Comparison of ENCODE assay signal across 28 cellular contexts in the genomic region with DNA sequence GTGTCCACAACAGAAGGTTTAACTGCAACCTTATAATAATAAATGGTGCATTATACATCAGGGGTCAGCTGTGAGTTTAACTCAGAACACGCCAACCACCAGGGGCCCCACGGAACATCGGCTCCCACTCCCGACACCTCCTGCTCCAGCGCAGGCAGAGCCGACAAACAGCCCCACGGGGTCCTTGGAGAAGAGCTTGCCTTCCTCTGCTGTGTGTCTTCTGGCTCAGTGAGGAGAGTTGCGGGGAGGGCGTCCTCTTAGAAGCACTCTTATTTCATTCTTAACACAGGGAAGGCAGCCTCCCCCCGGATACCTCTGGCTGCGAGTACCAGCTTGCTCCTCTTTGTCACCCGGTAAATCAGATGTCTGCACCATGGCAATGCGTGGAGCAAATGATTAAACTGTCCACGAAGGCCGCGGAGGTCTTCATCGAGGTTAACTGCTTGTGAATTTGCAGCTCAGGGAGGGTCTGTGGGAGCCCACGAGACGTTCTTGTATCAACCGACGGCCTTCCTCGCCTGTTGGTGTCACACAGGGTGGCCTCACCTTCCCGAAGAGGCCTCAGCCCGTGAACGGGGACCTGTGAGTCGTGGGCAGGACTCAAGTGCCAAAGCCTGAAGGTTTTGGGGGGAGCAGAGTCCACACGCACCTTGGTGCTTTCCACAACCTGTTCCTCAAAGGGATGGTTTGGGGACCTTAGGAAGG.
DNase-seq lines count a peak whose midpoint lies in the region; ATAC-seq, FAIRE-seq and TF ChIP-seq lines count a peak whose summit lies in the region.
"Had no signal": no experiment of that assay in that cellular context is flagged by ENCODE, and none has a peak within 500 bp of the region (broad histone marks: within the 10 kb centered on the region; RNA-seq: fewer than 3 reads in every experiment).

No MANE protein-coding gene starts in this region.

- CTCF ChIA-PET in SK-N-SH (lab: Yijun Ruan, JAX) = interaction anchor here (0.6 kb wide), 1 partner anchor 1263 kb away, joined by 3 read pairs; no protein-coding TSS in a partner anchor
- CTCF ChIA-PET in H1 (lab: Charles Lee; ENCODE audit: partially characterized antibody) = interaction anchor here (0.6 kb wide), 1 partner anchor 497 kb away, joined by 3 read pairs; no protein-coding TSS in a partner anchor

- no peaks in the 10 kb centered on the region for H3K79me2 ChIP-seq in SK-N-SH (ENCODE audit: insufficient read depth)
- H3K79me2 ChIP-seq in H1 (ENCODE audit: control insufficient read depth in 1 of 2, insufficient read depth in 2 of 2, low read length in 2 of 2) = no peaks in the 10 kb centered on the region

- no peak overlapping the region for H2BK12ac ChIP-seq in H1 (ENCODE audit: low read depth, low read length)
- no peak overlapping the region for H2BK12ac ChIP-seq in neuronal stem cell (ENCODE audit: low read length)

- H3K4me1 Mint-ChIP-seq in immature natural killer cell = no peaks in the 10 kb centered on the region
- H3K4me1 Mint-ChIP-seq: CD4-positive, alpha-beta memory T cell had no signal

- H2BK20ac ChIP-seq in H1 (ENCODE audit: low read length) = no peak overlapping the region

- POLR2A ChIA-PET in SK-N-SH (lab: Yijun Ruan, JAX) = no interaction called here
- POLR2A ChIA-PET in H1 (lab: Charles Lee; ENCODE audit: partially characterized antibody) = no interaction called here

- H4K8ac ChIP-seq in H1 (ENCODE audit: extremely low read depth, insufficient read depth, low read length) (peak overlapping the region; percentile 29; the same call in 1 of the 2 replicates), neuronal stem cell (ENCODE audit: low read depth, low read length) (no peak overlapping the region)

- no peaks in the 10 kb centered on the region for H3K36me3 ChIP-seq in SK-N-SH (replicated peaks in 1 of 2; ENCODE audit: control insufficient read depth in 1 of 2, insufficient read depth in 2 of 2, low read length in 1 of 2)
- no peaks in the 10 kb centered on the region for H3K36me3 ChIP-seq in H1 (ENCODE audit: control insufficient read depth in 2 of 4, insufficient read depth in 4 of 4, low read length in 3 of 4)
- H3K36me3 ChIP-seq in neuronal stem cell (replicated peaks in 1 of 2; ENCODE audit: control insufficient read depth in 2 of 2, insufficient read depth in 2 of 2, low read length in 2 of 2) = no peaks in the 10 kb centered on the region
- no peaks in the 10 kb centered on the region for H3K36me3 ChIP-seq in stomach
- no peaks in the 10 kb centered on the region for H3K36me3 ChIP-seq in gastroesophageal sphincter
- H3K36me3 ChIP-seq: BLaER1 treated with 17β-estradiol and CSF1 and Interleukin-3, amounts not matched to agents 10 nM and 100 nM; HAP-1 had no signal

- no peak for TF ChIP-seq EP300 in SK-N-SH (IDR thresholded peaks at IDR 0.05; ENCODE audit: borderline replicate concordance in 1 of 2, low read depth in 1 of 2, low read length in 1 of 2)
- no peak for TF ChIP-seq EP300 in H1 (IDR thresholded peaks at IDR 0.05; ENCODE audit: borderline replicate concordance in 1 of 2, low read depth in 2 of 2, low read length in 2 of 2)
- TF ChIP-seq EP300 in stomach (IDR thresholded peaks at IDR 0.05) = no peak
- TF ChIP-seq EP300 in gastroesophageal sphincter (IDR thresholded peaks at IDR 0.05) = no peak

- H2BK5ac ChIP-seq in H1 (ENCODE audit: low read depth, low read length) = no peak overlapping the region
- no peak overlapping the region for H2BK5ac ChIP-seq in neuronal stem cell (ENCODE audit: low read length)

- H3K27me3 Mint-ChIP-seq in immature natural killer cell (ENCODE audit: low read depth in 3 of 3) = peaks cover 1 to 13% (median 2%) of the 10 kb centered on the region in 3 donors

- H2AK5ac ChIP-seq in H1 (ENCODE audit: low read depth, low read length) (no peak overlapping the region), neuronal stem cell (ENCODE audit: low read depth, low read length) (peak overlapping the region; percentile 19)

- H3K14ac ChIP-seq in H1 (ENCODE audit: insufficient read length) (no peak overlapping the region), neuronal stem cell (ENCODE audit: low read length) (no peak overlapping the region)

- TF ChIP-seq POLR2A in H1 (IDR thresholded peaks at IDR 0.05; ENCODE audit: control extremely low read depth in 1 of 2, low read depth in 2 of 2, low read length in 2 of 2) = no peak
- no peak for TF ChIP-seq POLR2A in stomach (IDR thresholded peaks at IDR 0.05)
- TF ChIP-seq POLR2A in gastroesophageal sphincter (IDR thresholded peaks at IDR 0.05) = no peak

- no peaks in the 10 kb centered on the region for H3K23me2 ChIP-seq in H1 (ENCODE audit: low read depth, low read length)

- H4K91ac ChIP-seq in H1 (replicated peaks; ENCODE audit: insufficient read length, low read length) = no peak overlapping the region
- H4K91ac ChIP-seq in neuronal stem cell (ENCODE audit: low read depth, low read length, poor library complexity) = no peak overlapping the region

- H4K20me1 ChIP-seq in SK-N-SH (ENCODE audit: insufficient read depth) (no peaks in the 10 kb centered on the region), H1 (replicated peaks in 1 of 2; ENCODE audit: control insufficient read depth in 1 of 2, insufficient read depth in 2 of 2, low read length in 2 of 2) (peaks cover 0 to 2% of the 10 kb centered on the region in 2 experiments)
- H4K20me1 ChIP-seq: BLaER1 treated with 17β-estradiol and CSF1 and Interleukin-3, amounts not matched to agents 10 nM and 100 nM had no signal

- no peak overlapping the region for H4K5ac ChIP-seq in H1 (ENCODE audit: insufficient read length, low read depth, low read length)

- no peak overlapping the region for H3K4me3 Mint-ChIP-seq in immature natural killer cell
- H3K4me3 Mint-ChIP-seq: CD4-positive, alpha-beta memory T cell had no signal

- H3K27ac ChIP-seq in SK-N-SH (ENCODE audit: low read depth in 2 of 2, low read length in 1 of 2) = no peak overlapping the region
- H3K27ac ChIP-seq in H1 (ENCODE audit: low read depth, low read length) = no peak overlapping the region
- H3K27ac ChIP-seq in neuronal stem cell (replicated peaks; ENCODE audit: low read length) = no peak overlapping the region
- H3K27ac ChIP-seq in stomach = no peak overlapping the region
- no peak overlapping the region for H3K27ac ChIP-seq in gastroesophageal sphincter
- H3K27ac ChIP-seq: 22Rv1; BLaER1 treated with 17β-estradiol and CSF1 and Interleukin-3, amounts not matched to agents 10 nM and 100 nM; GM23248; KMS-11 had no signal

- 29% methylated on average over 21 of the region's 27 CpGs for WGBS in SK-N-SH (ENCODE audit: low lambda C conversion rate)
- 95% methylated on average over 27 of the region's 27 CpGs; no CpG with 5 or more reads in 1 of the 2 experiments for WGBS in H1 (ENCODE audit: extremely low coverage in 1 of 2, insufficient coverage in 1 of 2, insufficient read length in 1 of 2, insufficient replicate concordance in 2 of 2, low coverage in 1 of 2, low lambda C conversion rate in 2 of 2, missing lambda C conversion rate in 1 of 2), 2 experiments
- no CpG with 5 or more reads among the region's 27 CpGs for WGBS in neuronal stem cell (ENCODE audit: extremely low coverage in 2 of 2, insufficient read length in 2 of 2, insufficient replicate concordance in 1 of 2), 2 donors
- 88 to 91% (median 90%) methylated on average over 21 to 27 of the region's 27 CpGs for WGBS in stomach, 5 donors
- 40 to 97% methylated on average over 1 to 7 of the region's 27 CpGs for WGBS in gastroesophageal sphincter (ENCODE audit: low coverage in 1 of 2), 2 donors

- peaks cover 0 to 2% of the 10 kb centered on the region in 2 experiments; a peak in 1 of 4 replicates for H3K4me1 ChIP-seq in SK-N-SH (ENCODE audit: control insufficient read depth in 1 of 2, insufficient read depth in 2 of 2, low read depth in 1 of 2, low read length in 1 of 2)
- H3K4me1 ChIP-seq in H1 (replicated peaks in 1 of 4; ENCODE audit: control insufficient read depth in 3 of 4, insufficient read depth in 4 of 4, low read length in 3 of 4) = no peaks in the 10 kb centered on the region
- H3K4me1 ChIP-seq in neuronal stem cell (ENCODE audit: control insufficient read depth in 2 of 2, insufficient read depth in 1 of 2, low read depth in 1 of 2, low read length in 2 of 2) = no peaks in the 10 kb centered on the region
- H3K4me1 ChIP-seq in stomach = no peaks in the 10 kb centered on the region
- no peaks in the 10 kb centered on the region for H3K4me1 ChIP-seq in gastroesophageal sphincter
- H3K4me1 ChIP-seq: Caco-2, HAP-1 had no signal

- no peak for TF ChIP-seq RAD21 in SK-N-SH (IDR thresholded peaks at IDR 0.05; ENCODE audit: low read length)
- no peak for TF ChIP-seq RAD21 in H1 (IDR thresholded peaks at IDR 0.05 in 1 of 2, conservative IDR thresholded peaks at IDR 0.05 in 1 of 2; ENCODE audit: low read depth in 2 of 2, low read length in 2 of 2)

- peak; percentile 6 for DNase-seq in SK-N-SH
- DNase-seq in H1 (ENCODE audit: low read depth in 1 of 2, low spot score in 2 of 2) = no peak
- no peak for DNase-seq in neuronal stem cell (ENCODE audit: low spot score)
- peak; percentile 20 for DNase-seq in stomach
- no peak for DNase-seq in HuH-7.5 (ENCODE audit: low spot score)
- DNase-seq in immature natural killer cell = no peak
- DNase-seq: ACHN; Caco-2; CD4-positive, alpha-beta memory T cell; DMS153; GM23248; IMR-90; NCI-H1105; NCI-H146; NCI-H2029 treated with DMSO at 0.1 percent for 48 hours; NCI-H226; NCI-H524; NCI-H774; NK-92 treated with Interleukin-12 subunit alpha and Interleukin-12 subunit beta, amount 100 ng/mL, for 24 hours; SIG-M5 had no signal

- H3K9me2 ChIP-seq in SK-N-SH = no peaks in the 10 kb centered on the region

- intact Hi-C loops in stomach (cut with DNase I; ENCODE audit: low total_unique reads) = no loop called here

- H2BK120ac ChIP-seq in H1 (replicated peaks; ENCODE audit: low read depth, low read length) (no peak overlapping the region), neuronal stem cell (ENCODE audit: low read depth, low read length) (no peak overlapping the region)

- H3K9me3 Mint-ChIP-seq in immature natural killer cell = no peaks in the 10 kb centered on the region

- ATAC-seq in SK-N-SH treated with all-trans-retinoic acid at 6 μM for 48 hours (no peak), gastroesophageal sphincter (no peak)

- H3K9me3 ChIP-seq in SK-N-SH (no peaks in the 10 kb centered on the region), H1 (ENCODE audit: insufficient read depth in 2 of 2, low read depth in 1 of 2, low read length in 1 of 2) (peaks cover 0 to 7% of the 10 kb centered on the region in 2 experiments; a peak in 1 of 4 replicates), neuronal stem cell (replicated peaks in 1 of 2; ENCODE audit: control insufficient read depth in 2 of 2, insufficient read depth in 1 of 2, low read depth in 1 of 2, low read length in 2 of 2) (peaks cover 0 to 4% of the 10 kb centered on the region in 2 donors), stomach (peaks cover 0 to 7% (median 0%) of the 10 kb centered on the region in 4 donors), gastroesophageal sphincter (no peaks in the 10 kb centered on the region)
- H3K9me3 ChIP-seq: Caco-2, HAP-1 had no signal

- no peak overlapping the region for H3K27ac Mint-ChIP-seq in immature natural killer cell
- H3K27ac Mint-ChIP-seq: CD4-positive, alpha-beta memory T cell had no signal

- H3K4me2 ChIP-seq in SK-N-SH = no peak overlapping the region
- H3K4me2 ChIP-seq in H1 (ENCODE audit: insufficient read depth in 1 of 2, low read depth in 2 of 2, low read length in 2 of 2) = no peak overlapping the region
- H3K4me2 ChIP-seq in neuronal stem cell (ENCODE audit: insufficient read depth, low read length, poor library complexity, severe bottlenecking) = no peak overlapping the region
- H3K4me2 ChIP-seq: BLaER1 treated with 17β-estradiol and CSF1 and Interleukin-3, amounts not matched to agents 10 nM and 100 nM; KMS-11 had no signal

- H3K4ac ChIP-seq in H1 (replicated peaks; ENCODE audit: insufficient read length, low read depth, low read length) = no peak overlapping the region
- no peak overlapping the region for H3K4ac ChIP-seq in neuronal stem cell (ENCODE audit: low read length)

- H3K27me3 ChIP-seq in SK-N-SH (ENCODE audit: insufficient read depth) = no peaks in the 10 kb centered on the region; the same call in none of the 2 replicates
- no peaks in the 10 kb centered on the region for H3K27me3 ChIP-seq in H1 (replicated peaks in 1 of 4; ENCODE audit: control insufficient read depth in 3 of 4, extremely low read depth in 1 of 4, insufficient read depth in 3 of 4, low read length in 3 of 4)
- no peaks in the 10 kb centered on the region for H3K27me3 ChIP-seq in neuronal stem cell (ENCODE audit: control insufficient read depth in 3 of 3, insufficient read depth in 3 of 3, low read depth in 1 of 3, low read length in 3 of 3)
- peaks cover 0 to 45% (median 3%) of the 10 kb centered on the region in 3 donors for H3K27me3 ChIP-seq in stomach
- H3K27me3 ChIP-seq in gastroesophageal sphincter = peaks cover 74% of the 10 kb centered on the region
- H3K27me3 ChIP-seq: BLaER1 treated with 17β-estradiol and CSF1 and Interleukin-3, amounts not matched to agents 10 nM and 100 nM had no signal

- no peaks in the 10 kb centered on the region for H3K79me1 ChIP-seq in H1 (ENCODE audit: low read depth, low read length)
- no peaks in the 10 kb centered on the region for H3K79me1 ChIP-seq in neuronal stem cell (ENCODE audit: low read depth, low read length)

- no peaks in the 10 kb centered on the region for H3K36me3 Mint-ChIP-seq in immature natural killer cell
- H3K36me3 Mint-ChIP-seq: CD4-positive, alpha-beta memory T cell had no signal

- H3K4me3 ChIP-seq in SK-N-SH (ENCODE audit: low read depth in 2 of 2, low read length in 1 of 2) (no peak overlapping the region), H1 (ENCODE audit: extremely low read depth in 1 of 4, insufficient read depth in 2 of 4, low read depth in 3 of 4, low read length in 4 of 4) (no peak overlapping the region), neuronal stem cell (ENCODE audit: low read length in 2 of 2) (no peak overlapping the region), stomach (no peak overlapping the region), gastroesophageal sphincter (no peak overlapping the region)
- H3K4me3 ChIP-seq: BLaER1 treated with 17β-estradiol and CSF1 and Interleukin-3, amounts not matched to agents 10 nM and 100 nM; GM23248; HAP-1 had no signal

- H3K9ac ChIP-seq in SK-N-SH = no peak overlapping the region
- H3K9ac ChIP-seq in H1 (replicated peaks in 1 of 4; ENCODE audit: extremely low read depth in 1 of 4, low read depth in 3 of 4, low read length in 3 of 4) = no peak overlapping the region
- no peak overlapping the region for H3K9ac ChIP-seq in neuronal stem cell (ENCODE audit: low read depth, low read length, poor library complexity)
- H3K9ac ChIP-seq: BLaER1 treated with 17β-estradiol and CSF1 and Interleukin-3, amounts not matched to agents 10 nM and 100 nM; GM23248; KMS-11 had no signal

- H3K23ac ChIP-seq in H1 (ENCODE audit: insufficient read length) (no peak overlapping the region), neuronal stem cell (ENCODE audit: low read depth, low read length, poor library complexity) (no peak overlapping the region)

- no peak for TF ChIP-seq CTCF in SK-N-SH (IDR thresholded peaks at IDR 0.05)
- TF ChIP-seq CTCF in H1 (IDR thresholded peaks at IDR 0.05; ENCODE audit: control extremely low read depth in 1 of 3, insufficient read depth in 1 of 3, low read depth in 1 of 3, low read length in 3 of 3) = no peak
- no peak for TF ChIP-seq CTCF in stomach (IDR thresholded peaks at IDR 0.05)
- no peak for TF ChIP-seq CTCF in gastroesophageal sphincter (IDR thresholded peaks at IDR 0.05)

- no peak overlapping the region for H3K18ac ChIP-seq in H1 (ENCODE audit: extremely low read depth, low read length)
- no peak overlapping the region for H3K18ac ChIP-seq in neuronal stem cell (ENCODE audit: low read length)

- H2BK15ac ChIP-seq in H1 (ENCODE audit: low read length) = no peak overlapping the region
- no peak overlapping the region for H2BK15ac ChIP-seq in neuronal stem cell (ENCODE audit: low read length)

- no peak for FAIRE-seq in H1 (lab: Jason Lieb, UNC)
- FAIRE-seq: GM12892, HTR-8/SVneo had no signal

- H3F3A ChIP-seq in SK-N-SH (replicated peaks; ENCODE audit: insufficient read depth) = no peaks in the 10 kb centered on the region

- no peak overlapping the region for H3K56ac ChIP-seq in H1 (replicated peaks; ENCODE audit: insufficient read length, low read depth, low read length)

- H2AFZ ChIP-seq in SK-N-SH (ENCODE audit: low read depth) = no peak overlapping the region
- no peak overlapping the region for H2AFZ ChIP-seq in H1 (ENCODE audit: low read length)
- no peak overlapping the region for H2AFZ ChIP-seq in neuronal stem cell (ENCODE audit: low read length)
- H2AFZ ChIP-seq: GM23248 had no signal

Comparison
In these comparisons a context has a peak if more than half of its experiments do, and no peak if none do; other contexts are left out.
1. DNase-seq: peak in SK-N-SH (single experiment) and stomach (single experiment); none in H1 (0 of 2), neuronal stem cell (single experiment), HuH-7.5 (single experiment) and immature natural killer cell (0 of 3).